In genomic region chr4:39510348-39510929, GRCh38 we compare ENCODE assay signal across 1 cellular context.
TF ChIP-seq lines count a peak whose summit lies in the region.

No MANE protein-coding gene starts in this region.

TF ChIP-seq in HepG2, 621 proteins besides CTCF, POLR2A, EP300 and RAD21:
- TF ChIP-seq RBM22 (optimal IDR thresholded peaks at IDR 0.05; ENCODE audit: low read length): peak; percentile 98
- no peak for TF ChIP-seq NAIF1 (CRISPR knock-in tag; IDR thresholded peaks at IDR 0.05; ENCODE audit: borderline replicate concordance)
- no peak for TF ChIP-seq ZNF574 (CRISPR knock-in tag; IDR thresholded peaks at IDR 0.05)
- TF ChIP-seq KLF16 (CRISPR knock-in tag; IDR thresholded peaks at IDR 0.05): no peak
- TF ChIP-seq POLR2G (IDR thresholded peaks at IDR 0.05; ENCODE audit: low read depth, low read length): 0 out of 2 replicates have a peak, but pooled peaks have one; percentile 34
- no peak for TF ChIP-seq NCOA5 (CRISPR knock-in tag; IDR thresholded peaks at IDR 0.05)
- peak; percentile 61; the same call in 1 of the 2 replicates for TF ChIP-seq RBFOX2 (IDR thresholded peaks at IDR 0.05; ENCODE audit: low read depth, low read length)
- TF ChIP-seq NFATC3 (CRISPR knock-in tag; IDR thresholded peaks at IDR 0.05): no peak
- TF ChIP-seq ZNF468 (CRISPR knock-in tag; IDR thresholded peaks at IDR 0.05): no peak
- TF ChIP-seq CENPT (CRISPR knock-in tag; IDR thresholded peaks at IDR 0.05; ENCODE audit: low read depth): no peak
